Comparison of ENCODE assay signal across 1 cellular context in the genomic region with DNA sequence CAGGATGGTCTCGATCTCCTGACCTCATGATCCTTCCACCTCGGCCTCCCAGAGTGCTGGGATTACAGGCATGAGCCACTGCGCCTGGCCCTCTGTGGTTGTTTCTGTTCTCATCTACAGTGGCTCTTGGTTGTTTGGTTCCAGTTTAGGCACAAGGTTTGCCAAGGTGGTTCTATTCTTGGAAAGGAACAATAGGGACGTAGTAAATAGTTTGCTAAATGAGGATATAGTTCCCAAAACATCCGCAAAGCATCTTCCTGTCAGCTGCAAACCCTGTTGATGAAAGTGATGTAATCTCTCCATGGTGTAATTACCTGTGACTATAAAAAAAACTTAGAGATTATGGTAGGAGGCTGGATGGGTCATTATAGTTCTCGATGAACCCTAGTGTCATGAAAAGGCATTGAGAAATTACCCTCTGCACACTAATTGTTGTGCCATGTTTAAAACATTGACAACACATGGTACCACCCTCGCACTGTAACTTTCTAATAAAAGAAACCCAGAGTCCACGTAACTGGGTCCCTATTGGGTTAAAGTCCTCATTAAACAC.
TF ChIP-seq lines count a peak whose summit lies in the region.

No MANE protein-coding gene starts in this region.

TF ChIP-seq in GM12878, 131 proteins besides CTCF, POLR2A, EP300 and RAD21:
- TF ChIP-seq RELA (IDR thresholded peaks at IDR 0.05; ENCODE audit: borderline replicate concordance, partially characterized antibody) (no peak), BCL11A (IDR thresholded peaks at IDR 0.05; ENCODE audit: low read depth, low read length) (no peak), FOXM1 (IDR thresholded peaks at IDR 0.05; ENCODE audit: low read depth, low read length) (no peak), TCF12 (IDR thresholded peaks at IDR 0.05; ENCODE audit: low read depth, low read length) (no peak), GATAD2B (conservative IDR thresholded peaks at IDR 0.05; ENCODE audit: low read depth) (no peak), SPI1 (IDR thresholded peaks at IDR 0.05; ENCODE audit: borderline replicate concordance, insufficient read depth, low read depth, low read length) (no peak), CBX5 (IDR thresholded peaks at IDR 0.05; ENCODE audit: low read depth) (no peak), ETV6 (conservative IDR thresholded peaks at IDR 0.05 in 1 of 2, IDR thresholded peaks at IDR 0.05 in 1 of 2; ENCODE audit: borderline replicate concordance in 1 of 2, low read depth in 1 of 2) (no peak), EZH2 (IDR thresholded peaks at IDR 0.05; ENCODE audit: borderline replicate concordance, control insufficient read depth, low read depth, low read length) (no peak), ZBED1 (IDR thresholded peaks at IDR 0.05; ENCODE audit: borderline replicate concordance) (no peak), CREB1 (IDR thresholded peaks at IDR 0.05; ENCODE audit: low read depth) (no peak), JUNB (IDR thresholded peaks at IDR 0.05) (no peak), ZBTB33 (IDR thresholded peaks at IDR 0.05) (no peak), USF1 (IDR thresholded peaks at IDR 0.05; ENCODE audit: borderline replicate concordance, extremely low read length, insufficient read depth, low read depth, low read length) (no peak), STAT1 (conservative IDR thresholded peaks at IDR 0.05) (no peak), ZNF384 (IDR thresholded peaks at IDR 0.05; ENCODE audit: borderline replicate concordance, low read depth, low read length) (no peak)
- TF ChIP-seq, protein P1, sequence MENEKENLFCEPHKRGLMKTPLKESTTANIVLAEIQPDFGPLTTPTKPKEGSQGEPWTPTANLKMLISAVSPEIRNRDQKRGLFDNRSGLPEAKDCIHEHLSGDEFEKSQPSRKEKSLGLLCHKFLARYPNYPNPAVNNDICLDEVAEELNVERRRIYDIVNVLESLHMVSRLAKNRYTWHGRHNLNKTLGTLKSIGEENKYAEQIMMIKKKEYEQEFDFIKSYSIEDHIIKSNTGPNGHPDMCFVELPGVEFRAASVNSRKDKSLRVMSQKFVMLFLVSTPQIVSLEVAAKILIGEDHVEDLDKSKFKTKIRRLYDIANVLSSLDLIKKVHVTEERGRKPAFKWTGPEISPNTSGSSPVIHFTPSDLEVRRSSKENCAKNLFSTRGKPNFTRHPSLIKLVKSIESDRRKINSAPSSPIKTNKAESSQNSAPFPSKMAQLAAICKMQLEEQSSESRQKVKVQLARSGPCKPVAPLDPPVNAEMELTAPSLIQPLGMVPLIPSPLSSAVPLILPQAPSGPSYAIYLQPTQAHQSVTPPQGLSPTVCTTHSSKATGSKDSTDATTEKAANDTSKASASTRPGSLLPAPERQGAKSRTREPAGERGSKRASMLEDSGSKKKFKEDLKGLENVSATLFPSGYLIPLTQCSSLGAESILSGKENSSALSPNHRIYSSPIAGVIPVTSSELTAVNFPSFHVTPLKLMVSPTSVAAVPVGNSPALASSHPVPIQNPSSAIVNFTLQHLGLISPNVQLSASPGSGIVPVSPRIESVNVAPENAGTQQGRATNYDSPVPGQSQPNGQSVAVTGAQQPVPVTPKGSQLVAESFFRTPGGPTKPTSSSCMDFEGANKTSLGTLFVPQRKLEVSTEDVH (IDR thresholded peaks at IDR 0.05; ENCODE audit: low read depth, partially characterized antibody): no peak
- TF ChIP-seq, protein P2, sequence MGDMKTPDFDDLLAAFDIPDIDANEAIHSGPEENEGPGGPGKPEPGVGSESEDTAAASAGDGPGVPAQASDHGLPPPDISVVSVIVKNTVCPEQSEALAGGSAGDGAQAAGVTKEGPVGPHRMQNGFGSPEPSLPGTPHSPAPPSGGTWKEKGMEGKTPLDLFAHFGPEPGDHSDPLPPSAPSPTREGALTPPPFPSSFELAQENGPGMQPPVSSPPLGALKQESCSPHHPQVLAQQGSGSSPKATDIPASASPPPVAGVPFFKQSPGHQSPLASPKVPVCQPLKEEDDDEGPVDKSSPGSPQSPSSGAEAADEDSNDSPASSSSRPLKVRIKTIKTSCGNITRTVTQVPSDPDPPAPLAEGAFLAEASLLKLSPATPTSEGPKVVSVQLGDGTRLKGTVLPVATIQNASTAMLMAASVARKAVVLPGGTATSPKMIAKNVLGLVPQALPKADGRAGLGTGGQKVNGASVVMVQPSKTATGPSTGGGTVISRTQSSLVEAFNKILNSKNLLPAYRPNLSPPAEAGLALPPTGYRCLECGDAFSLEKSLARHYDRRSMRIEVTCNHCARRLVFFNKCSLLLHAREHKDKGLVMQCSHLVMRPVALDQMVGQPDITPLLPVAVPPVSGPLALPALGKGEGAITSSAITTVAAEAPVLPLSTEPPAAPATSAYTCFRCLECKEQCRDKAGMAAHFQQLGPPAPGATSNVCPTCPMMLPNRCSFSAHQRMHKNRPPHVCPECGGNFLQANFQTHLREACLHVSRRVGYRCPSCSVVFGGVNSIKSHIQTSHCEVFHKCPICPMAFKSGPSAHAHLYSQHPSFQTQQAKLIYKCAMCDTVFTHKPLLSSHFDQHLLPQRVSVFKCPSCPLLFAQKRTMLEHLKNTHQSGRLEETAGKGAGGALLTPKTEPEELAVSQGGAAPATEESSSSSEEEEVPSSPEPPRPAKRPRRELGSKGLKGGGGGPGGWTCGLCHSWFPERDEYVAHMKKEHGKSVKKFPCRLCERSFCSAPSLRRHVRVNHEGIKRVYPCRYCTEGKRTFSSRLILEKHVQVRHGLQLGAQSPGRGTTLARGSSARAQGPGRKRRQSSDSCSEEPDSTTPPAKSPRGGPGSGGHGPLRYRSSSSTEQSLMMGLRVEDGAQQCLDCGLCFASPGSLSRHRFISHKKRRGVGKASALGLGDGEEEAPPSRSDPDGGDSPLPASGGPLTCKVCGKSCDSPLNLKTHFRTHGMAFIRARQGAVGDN (IDR thresholded peaks at IDR 0.05): no peak
- TF ChIP-seq, protein P3, sequence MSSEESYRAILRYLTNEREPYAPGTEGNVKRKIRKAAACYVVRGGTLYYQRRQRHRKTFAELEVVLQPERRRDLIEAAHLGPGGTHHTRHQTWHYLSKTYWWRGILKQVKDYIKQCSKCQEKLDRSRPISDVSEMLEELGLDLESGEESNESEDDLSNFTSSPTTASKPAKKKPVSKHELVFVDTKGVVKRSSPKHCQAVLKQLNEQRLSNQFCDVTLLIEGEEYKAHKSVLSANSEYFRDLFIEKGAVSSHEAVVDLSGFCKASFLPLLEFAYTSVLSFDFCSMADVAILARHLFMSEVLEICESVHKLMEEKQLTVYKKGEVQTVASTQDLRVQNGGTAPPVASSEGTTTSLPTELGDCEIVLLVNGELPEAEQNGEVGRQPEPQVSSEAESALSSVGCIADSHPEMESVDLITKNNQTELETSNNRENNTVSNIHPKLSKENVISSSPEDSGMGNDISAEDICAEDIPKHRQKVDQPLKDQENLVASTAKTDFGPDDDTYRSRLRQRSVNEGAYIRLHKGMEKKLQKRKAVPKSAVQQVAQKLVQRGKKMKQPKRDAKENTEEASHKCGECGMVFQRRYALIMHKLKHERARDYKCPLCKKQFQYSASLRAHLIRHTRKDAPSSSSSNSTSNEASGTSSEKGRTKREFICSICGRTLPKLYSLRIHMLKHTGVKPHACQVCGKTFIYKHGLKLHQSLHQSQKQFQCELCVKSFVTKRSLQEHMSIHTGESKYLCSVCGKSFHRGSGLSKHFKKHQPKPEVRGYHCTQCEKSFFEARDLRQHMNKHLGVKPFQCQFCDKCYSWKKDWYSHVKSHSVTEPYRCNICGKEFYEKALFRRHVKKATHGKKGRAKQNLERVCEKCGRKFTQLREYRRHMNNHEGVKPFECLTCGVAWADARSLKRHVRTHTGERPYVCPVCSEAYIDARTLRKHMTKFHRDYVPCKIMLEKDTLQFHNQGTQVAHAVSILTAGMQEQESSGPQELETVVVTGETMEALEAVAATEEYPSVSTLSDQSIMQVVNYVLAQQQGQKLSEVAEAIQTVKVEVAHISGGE (CRISPR knock-in tag; IDR thresholded peaks at IDR 0.05): no peak
TF ChIP-seq in GM12878: peak in this region for 0.
